ENCODE assay signal across 28 cellular contexts in the genomic region with DNA sequence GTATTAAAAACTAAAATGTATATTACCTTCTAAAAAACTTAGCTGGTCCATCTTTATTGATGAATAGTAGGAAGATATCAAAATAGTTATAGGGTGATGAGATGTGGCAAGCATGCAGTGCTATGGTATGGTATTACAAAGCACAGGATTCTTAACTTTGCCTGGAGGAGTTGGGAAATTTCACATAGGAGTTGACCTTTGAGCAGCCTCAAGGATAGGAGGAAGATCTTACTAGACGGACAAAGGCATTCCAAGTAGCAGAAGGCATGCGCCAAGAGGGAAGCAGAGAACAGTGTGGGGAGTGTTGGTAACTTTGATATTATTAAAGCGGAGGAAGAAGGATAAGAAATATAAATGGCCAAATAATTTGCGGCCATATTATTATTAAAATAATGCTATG.
"Had no signal": no experiment of that assay in that cellular context is flagged by ENCODE, and none has a peak within 500 bp of the region (broad histone marks: within the 10 kb centered on the region; RNA-seq: fewer than 3 reads in every experiment).

No MANE protein-coding gene starts in this region.

- H3K9ac ChIP-seq: neural progenitor cell, parathyroid adenoma had no signal

- H3K9me3 Mint-ChIP-seq: naive thymus-derived CD8-positive, alpha-beta T cell; nephron; neural progenitor cell; stimulated activated effector memory CD8-positive, alpha-beta T cell treated with anti-CD3 and anti-CD28 coated beads, Interleukin-12 subunit alpha, Interleukin-12 subunit beta, amount 100 ng/mL, for 72 hours; stimulated activated naive CD8-positive, alpha-beta T cell treated with anti-CD3 and anti-CD28 coated beads, Interleukin-15, amount 100 ng/mL, for 72 hours; type B pancreatic cell had no signal

- H3K27me3 ChIP-seq: left lung, neural progenitor cell, neutrophil, right atrium auricular region, right lobe of liver, suprapubic skin, tibial artery, uterus had no signal

- ATAC-seq: left cardiac atrium; left lung; lower lobe of right lung; naive thymus-derived CD8-positive, alpha-beta T cell; right lobe of liver; stimulated activated effector memory CD8-positive, alpha-beta T cell treated with anti-CD3 and anti-CD28 coated beads, Interleukin-12 subunit alpha, Interleukin-12 subunit beta, amount 100 ng/mL, for 72 hours; stimulated activated naive CD8-positive, alpha-beta T cell treated with anti-CD3 and anti-CD28 coated beads, Interleukin-15, amount 100 ng/mL, for 72 hours had no signal

- H3K27ac ChIP-seq: left lung, lower lobe of right lung, neural progenitor cell, neutrophil, parathyroid adenoma, right atrium auricular region, right lobe of liver, suprapubic skin, thoracic aorta, tibial artery, uterus had no signal

- H3K27me3 Mint-ChIP-seq: naive thymus-derived CD8-positive, alpha-beta T cell; progenitor cell of endocrine pancreas; stimulated activated naive CD8-positive, alpha-beta T cell treated with anti-CD3 and anti-CD28 coated beads, Interleukin-15, amount 100 ng/mL, for 72 hours; type B pancreatic cell had no signal

- H3K4me1 ChIP-seq: lower lobe of right lung, right atrium auricular region, right lobe of liver, tibial artery, uterus had no signal

- H3K36me3 ChIP-seq: neutrophil, uterus had no signal

- H3K9me3 ChIP-seq: left lung, lower lobe of right lung, neutrophil, right atrium auricular region, right lobe of liver, suprapubic skin, thoracic aorta, tibial artery, uterus had no signal

- H3K4me3 Mint-ChIP-seq: naive thymus-derived CD8-positive, alpha-beta T cell; nephron; neural progenitor cell; stimulated activated effector memory CD8-positive, alpha-beta T cell treated with anti-CD3 and anti-CD28 coated beads, Interleukin-12 subunit alpha, Interleukin-12 subunit beta, amount 100 ng/mL, for 72 hours; stimulated activated naive CD8-positive, alpha-beta T cell treated with anti-CD3 and anti-CD28 coated beads, Interleukin-15, amount 100 ng/mL, for 72 hours; type B pancreatic cell had no signal

- H3K27ac Mint-ChIP-seq: nephron; neural progenitor cell; progenitor cell of endocrine pancreas; stimulated activated effector memory CD8-positive, alpha-beta T cell treated with anti-CD3 and anti-CD28 coated beads, Interleukin-12 subunit alpha, Interleukin-12 subunit beta, amount 100 ng/mL, for 72 hours; stimulated activated naive CD8-positive, alpha-beta T cell treated with anti-CD3 and anti-CD28 coated beads, Interleukin-15, amount 100 ng/mL, for 72 hours had no signal

- DNase-seq: hippocampal formation; kidney glomerular epithelial cell; left cardiac atrium; left lung; lower lobe of right lung; mammary epithelial cell; mesenchymal stem cell; naive thymus-derived CD8-positive, alpha-beta T cell; occipital lobe; right lobe of liver; stimulated activated CD4-positive, alpha-beta T cell treated with anti-CD3 and anti-CD28 coated beads, Interleukin-12 subunit alpha, Interleukin-12 subunit beta, amount 100 ng/mL, for 4 hours; stimulated activated CD4-positive, alpha-beta T cell treated with anti-CD3 and anti-CD28 coated beads, Interleukin-15, amount 100 ng/mL, for 24 hours; stimulated activated CD4-positive, alpha-beta T cell treated with anti-CD3 and anti-CD28 coated beads, Interleukin-2, amount 100 ng/mL, for 24 hours; stimulated activated CD4-positive, alpha-beta T cell treated with anti-CD3 and anti-CD28 coated beads, Interleukin-4, amount 100 ng/mL, for 1 hour; stimulated activated naive CD4-positive, alpha-beta T cell treated with Interleukin-2 at 50 U/mL for 16 hours; stimulated activated naive CD8-positive, alpha-beta T cell treated with anti-CD3 and anti-CD28 coated beads, Interleukin-15, amount 100 ng/mL, for 72 hours; tibial artery; uterus had no signal

- H3K4me3 ChIP-seq: left lung, lower lobe of right lung, neural progenitor cell, right atrium auricular region, right lobe of liver, suprapubic skin, thoracic aorta, tibial artery, uterus had no signal

- H3K4me1 Mint-ChIP-seq: stimulated activated naive CD8-positive, alpha-beta T cell treated with anti-CD3 and anti-CD28 coated beads, Interleukin-15, amount 100 ng/mL, for 72 hours had no signal
